Comparison of ENCODE assay signal across 14 cellular contexts in genomic region chr5:137269297-137269696, GRCh38.
A peak's percentile ranks its signal among the peaks of the same experiment; 100 is the strongest.
DNase-seq lines count a peak whose midpoint lies in the region; ATAC-seq and TF ChIP-seq lines count a peak whose summit lies in the region.
"Had no signal": no experiment of that assay in that cellular context is flagged by ENCODE, and none has a peak within 500 bp of the region (broad histone marks: within the 10 kb centered on the region; RNA-seq: fewer than 3 reads in every experiment).

No MANE protein-coding gene starts in this region.

- DNase-seq in Right ventricle myocardium inferior (ENCODE audit: missing footprints), result no peak
- no peak for DNase-seq in left ventricle myocardium inferior
- no peak for DNase-seq in adipocyte (ENCODE audit: low read depth)
- DNase-seq in left ventricle myocardium superior, result no peak
- DNase-seq in HT-29 (ENCODE audit: low spot score), result no peak
- DNase-seq: BE2C; CD4-positive, alpha-beta memory T cell; DMS79; H9 had no signal

- H3K4me1 ChIP-seq in left ventricle myocardium inferior, result peaks cover 24% of the 10 kb centered on the region
- peaks cover 60% of the 10 kb centered on the region for H3K4me1 ChIP-seq in adipocyte (ENCODE audit: control insufficient read depth, insufficient read depth, low read length)
- H3K4me1 ChIP-seq: BE2C had no signal

- no peaks in the 10 kb centered on the region for H3K27me3 ChIP-seq in left ventricle myocardium inferior (ENCODE audit: low read depth)
- H3K27me3 ChIP-seq in adipocyte (replicated peaks; ENCODE audit: control insufficient read depth, insufficient read depth, low read length), result no peaks in the 10 kb centered on the region
- H3K27me3 ChIP-seq: BE2C had no signal

- H3K27ac ChIP-seq in left ventricle myocardium inferior (replicated peaks), result no peak overlapping the region
- H3K27ac ChIP-seq: A549, C4-2B, GM23248 had no signal

- no peak overlapping the region for H3K4me3 ChIP-seq in left ventricle myocardium inferior
- H3K4me3 ChIP-seq in adipocyte (ENCODE audit: low read length), result peak overlapping the region; percentile 5
- H3K4me3 ChIP-seq: A549, GM12878, GM23248 had no signal

- H3K36me3 ChIP-seq in left ventricle myocardium inferior (no peaks in the 10 kb centered on the region), adipocyte (ENCODE audit: control insufficient read depth, insufficient read depth, low read length, severe bottlenecking) (no peaks in the 10 kb centered on the region)
- H3K36me3 ChIP-seq: BE2C had no signal

- ATAC-seq in Right ventricle myocardium inferior (peak; percentile 18), left ventricle myocardium superior (peak; percentile 24), GM21526 (IDR thresholded peaks at IDR 0.05; ENCODE audit: low FRiP score, unreplicated experiment) (no peak)
- ATAC-seq: A549, GM12878 had no signal

- peak overlapping the region; percentile 32 for H3K9ac ChIP-seq in adipocyte (ENCODE audit: low read length)
- H3K9ac ChIP-seq: GM23248 had no signal

- intact Hi-C loops in Right ventricle myocardium inferior (cut with DNase I) (no loop called here), left ventricle myocardium inferior (cut with micrococcal nuclease) (no loop called here), left ventricle myocardium superior (cut with micrococcal nuclease) (no loop called here)

- no peaks in the 10 kb centered on the region for H3K9me3 ChIP-seq in left ventricle myocardium inferior (replicated peaks)
- no peaks in the 10 kb centered on the region for H3K9me3 ChIP-seq in adipocyte (ENCODE audit: control insufficient read depth, low read length)
- H3K9me3 ChIP-seq: A549, BE2C had no signal

- TF ChIP-seq CTCF in left ventricle myocardium inferior (IDR thresholded peaks at IDR 0.05; ENCODE audit: borderline replicate concordance), result no peak
